Comparison of ENCODE assay signal across 1 cellular context in the genomic region with DNA sequence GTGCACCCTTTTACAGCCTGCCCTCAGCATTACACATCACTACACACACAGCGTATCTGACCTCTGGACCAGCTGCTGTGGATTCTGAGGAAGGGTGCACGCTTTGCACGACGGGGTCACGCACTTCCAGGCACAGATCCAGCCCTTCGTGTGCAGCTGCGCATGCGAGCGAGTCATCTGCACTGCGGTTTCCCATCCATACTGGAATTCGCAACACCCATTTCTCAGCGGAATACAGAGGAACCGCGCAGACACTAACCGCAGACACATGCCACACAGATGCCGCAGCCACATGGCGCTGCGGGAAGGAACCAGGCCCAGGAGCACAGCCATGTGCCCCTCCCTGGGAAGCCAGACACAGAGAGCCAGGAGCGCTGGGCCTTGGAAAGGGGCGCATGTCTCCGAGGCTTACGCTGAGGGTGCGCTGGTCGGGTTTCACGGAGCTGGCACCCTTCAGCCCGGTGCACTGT.
A peak's percentile ranks its signal among the peaks of the same experiment; 100 is the strongest.
TF ChIP-seq lines count a peak whose summit lies in the region.

No MANE protein-coding gene starts in this region.

TF ChIP-seq in HepG2, 621 proteins besides CTCF, POLR2A, EP300 and RAD21 (continued from another document and continues in another):
- TF ChIP-seq, protein P1, sequence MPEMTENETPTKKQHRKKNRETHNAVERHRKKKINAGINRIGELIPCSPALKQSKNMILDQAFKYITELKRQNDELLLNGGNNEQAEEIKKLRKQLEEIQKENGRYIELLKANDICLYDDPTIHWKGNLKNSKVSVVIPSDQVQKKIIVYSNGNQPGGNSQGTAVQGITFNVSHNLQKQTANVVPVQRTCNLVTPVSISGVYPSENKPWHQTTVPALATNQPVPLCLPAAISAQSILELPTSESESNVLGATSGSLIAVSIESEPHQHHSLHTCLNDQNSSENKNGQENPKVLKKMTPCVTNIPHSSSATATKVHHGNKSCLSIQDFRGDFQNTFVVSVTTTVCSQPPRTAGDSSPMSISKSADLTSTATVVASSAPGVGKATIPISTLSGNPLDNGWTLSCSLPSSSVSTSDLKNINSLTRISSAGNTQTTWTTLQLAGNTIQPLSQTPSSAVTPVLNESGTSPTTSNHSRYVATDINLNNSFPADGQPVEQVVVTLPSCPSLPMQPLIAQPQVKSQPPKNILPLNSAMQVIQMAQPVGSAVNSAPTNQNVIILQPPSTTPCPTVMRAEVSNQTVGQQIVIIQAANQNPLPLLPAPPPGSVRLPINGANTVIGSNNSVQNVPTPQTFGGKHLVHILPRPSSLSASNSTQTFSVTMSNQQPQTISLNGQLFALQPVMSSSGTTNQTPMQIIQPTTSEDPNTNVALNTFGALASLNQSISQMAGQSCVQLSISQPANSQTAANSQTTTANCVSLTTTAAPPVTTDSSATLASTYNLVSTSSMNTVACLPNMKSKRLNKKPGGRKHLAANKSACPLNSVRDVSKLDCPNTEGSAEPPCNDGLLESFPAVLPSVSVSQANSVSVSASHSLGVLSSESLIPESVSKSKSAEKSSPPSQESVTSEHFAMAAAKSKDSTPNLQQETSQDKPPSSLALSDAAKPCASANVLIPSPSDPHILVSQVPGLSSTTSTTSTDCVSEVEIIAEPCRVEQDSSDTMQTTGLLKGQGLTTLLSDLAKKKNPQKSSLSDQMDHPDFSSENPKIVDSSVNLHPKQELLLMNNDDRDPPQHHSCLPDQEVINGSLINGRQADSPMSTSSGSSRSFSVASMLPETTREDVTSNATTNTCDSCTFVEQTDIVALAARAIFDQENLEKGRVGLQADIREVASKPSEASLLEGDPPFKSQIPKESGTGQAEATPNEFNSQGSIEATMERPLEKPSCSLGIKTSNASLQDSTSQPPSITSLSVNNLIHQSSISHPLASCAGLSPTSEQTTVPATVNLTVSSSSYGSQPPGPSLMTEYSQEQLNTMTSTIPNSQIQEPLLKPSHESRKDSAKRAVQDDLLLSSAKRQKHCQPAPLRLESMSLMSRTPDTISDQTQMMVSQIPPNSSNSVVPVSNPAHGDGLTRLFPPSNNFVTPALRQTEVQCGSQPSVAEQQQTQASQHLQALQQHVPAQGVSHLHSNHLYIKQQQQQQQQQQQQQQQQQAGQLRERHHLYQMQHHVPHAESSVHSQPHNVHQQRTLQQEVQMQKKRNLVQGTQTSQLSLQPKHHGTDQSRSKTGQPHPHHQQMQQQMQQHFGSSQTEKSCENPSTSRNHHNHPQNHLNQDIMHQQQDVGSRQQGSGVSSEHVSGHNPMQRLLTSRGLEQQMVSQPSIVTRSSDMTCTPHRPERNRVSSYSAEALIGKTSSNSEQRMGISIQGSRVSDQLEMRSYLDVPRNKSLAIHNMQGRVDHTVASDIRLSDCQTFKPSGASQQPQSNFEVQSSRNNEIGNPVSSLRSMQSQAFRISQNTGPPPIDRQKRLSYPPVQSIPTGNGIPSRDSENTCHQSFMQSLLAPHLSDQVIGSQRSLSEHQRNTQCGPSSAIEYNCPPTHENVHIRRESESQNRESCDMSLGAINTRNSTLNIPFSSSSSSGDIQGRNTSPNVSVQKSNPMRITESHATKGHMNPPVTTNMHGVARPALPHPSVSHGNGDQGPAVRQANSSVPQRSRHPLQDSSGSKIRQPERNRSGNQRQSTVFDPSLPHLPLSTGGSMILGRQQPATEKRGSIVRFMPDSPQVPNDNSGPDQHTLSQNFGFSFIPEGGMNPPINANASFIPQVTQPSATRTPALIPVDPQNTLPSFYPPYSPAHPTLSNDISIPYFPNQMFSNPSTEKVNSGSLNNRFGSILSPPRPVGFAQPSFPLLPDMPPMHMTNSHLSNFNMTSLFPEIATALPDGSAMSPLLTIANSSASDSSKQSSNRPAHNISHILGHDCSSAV (CRISPR knock-in tag; IDR thresholded peaks at IDR 0.05; ENCODE audit: borderline replicate concordance), result no peak
- TF ChIP-seq ZNF234 (CRISPR knock-in tag; conservative IDR thresholded peaks at IDR 0.05) (no peak), TBX3 (IDR thresholded peaks at IDR 0.05; ENCODE audit: borderline replicate concordance) (no peak), NR2C2 (CRISPR knock-in tag; IDR thresholded peaks at IDR 0.05; ENCODE audit: borderline replicate concordance) (peak; percentile 69), ZNF567 (CRISPR knock-in tag; IDR thresholded peaks at IDR 0.05; ENCODE audit: borderline replicate concordance) (no peak), ZNF749 (CRISPR knock-in tag; IDR thresholded peaks at IDR 0.05; ENCODE audit: borderline replicate concordance) (no peak), TCF12 (IDR thresholded peaks at IDR 0.05) (no peak), TCF12 (CRISPR knock-in tag; IDR thresholded peaks at IDR 0.05) (no peak), ELF1 (CRISPR knock-in tag; IDR thresholded peaks at IDR 0.05) (no peak), ZNF850 (CRISPR knock-in tag; conservative IDR thresholded peaks at IDR 0.05) (no peak), MAZ (IDR thresholded peaks at IDR 0.05; ENCODE audit: borderline replicate concordance, low read depth, low read length) (no peak), MAZ (CRISPR knock-in tag; IDR thresholded peaks at IDR 0.05; ENCODE audit: low read depth) (no peak), ZNF572 (CRISPR knock-in tag; IDR thresholded peaks at IDR 0.05) (no peak), MED1 (CRISPR knock-in tag; IDR thresholded peaks at IDR 0.05) (0 out of 2 replicates have a peak, but pooled peaks have one; percentile 16), FLYWCH1 (CRISPR knock-in tag; IDR thresholded peaks at IDR 0.05) (no peak), ZMYM2 (CRISPR knock-in tag; IDR thresholded peaks at IDR 0.05) (no peak), HDAC1 (CRISPR knock-in tag; IDR thresholded peaks at IDR 0.05) (0 out of 2 replicates have a peak, but pooled peaks have one; percentile 47), SETDB1 (CRISPR knock-in tag; IDR thresholded peaks at IDR 0.05; ENCODE audit: borderline replicate concordance) (no peak), ZSCAN9 (CRISPR knock-in tag; IDR thresholded peaks at IDR 0.05; ENCODE audit: borderline replicate concordance) (no peak), GFI1 (CRISPR knock-in tag; IDR thresholded peaks at IDR 0.05; ENCODE audit: borderline replicate concordance) (no peak), IRF2 (CRISPR knock-in tag; IDR thresholded peaks at IDR 0.05) (no peak), AKAP8 (CRISPR knock-in tag; IDR thresholded peaks at IDR 0.05) (no peak), MYNN (CRISPR knock-in tag; IDR thresholded peaks at IDR 0.05; ENCODE audit: low read depth) (no peak), FOXK1 (CRISPR knock-in tag; IDR thresholded peaks at IDR 0.05; ENCODE audit: borderline replicate concordance, low read depth) (peak; percentile 10; the same call in 1 of the 2 replicates), MAFG (CRISPR knock-in tag; IDR thresholded peaks at IDR 0.05) (no peak), ZNF782 (CRISPR knock-in tag; IDR thresholded peaks at IDR 0.05; ENCODE audit: borderline replicate concordance) (0 out of 2 replicates have a peak, but pooled peaks have one; percentile 26), TMF1 (CRISPR knock-in tag; IDR thresholded peaks at IDR 0.05; ENCODE audit: low read depth) (no peak), ZNF792 (CRISPR knock-in tag; IDR thresholded peaks at IDR 0.05) (no peak), ZKSCAN5 (CRISPR knock-in tag; IDR thresholded peaks at IDR 0.05) (no peak), NFKB2 (CRISPR knock-in tag; IDR thresholded peaks at IDR 0.05; ENCODE audit: borderline replicate concordance) (no peak)
- TF ChIP-seq, protein P2, sequence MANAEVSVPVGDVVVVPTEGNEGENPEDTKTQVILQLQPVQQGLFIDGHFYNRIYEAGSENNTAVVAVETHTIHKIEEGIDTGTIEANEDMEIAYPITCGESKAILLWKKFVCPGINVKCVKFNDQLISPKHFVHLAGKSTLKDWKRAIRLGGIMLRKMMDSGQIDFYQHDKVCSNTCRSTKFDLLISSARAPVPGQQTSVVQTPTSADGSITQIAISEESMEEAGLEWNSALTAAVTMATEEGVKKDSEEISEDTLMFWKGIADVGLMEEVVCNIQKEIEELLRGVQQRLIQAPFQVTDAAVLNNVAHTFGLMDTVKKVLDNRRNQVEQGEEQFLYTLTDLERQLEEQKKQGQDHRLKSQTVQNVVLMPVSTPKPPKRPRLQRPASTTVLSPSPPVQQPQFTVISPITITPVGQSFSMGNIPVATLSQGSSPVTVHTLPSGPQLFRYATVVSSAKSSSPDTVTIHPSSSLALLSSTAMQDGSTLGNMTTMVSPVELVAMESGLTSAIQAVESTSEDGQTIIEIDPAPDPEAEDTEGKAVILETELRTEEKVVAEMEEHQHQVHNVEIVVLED (CRISPR knock-in tag; IDR thresholded peaks at IDR 0.05; ENCODE audit: borderline replicate concordance), result 0 out of 2 replicates have a peak, but pooled peaks have one; percentile 20
- TF ChIP-seq, protein P3, sequence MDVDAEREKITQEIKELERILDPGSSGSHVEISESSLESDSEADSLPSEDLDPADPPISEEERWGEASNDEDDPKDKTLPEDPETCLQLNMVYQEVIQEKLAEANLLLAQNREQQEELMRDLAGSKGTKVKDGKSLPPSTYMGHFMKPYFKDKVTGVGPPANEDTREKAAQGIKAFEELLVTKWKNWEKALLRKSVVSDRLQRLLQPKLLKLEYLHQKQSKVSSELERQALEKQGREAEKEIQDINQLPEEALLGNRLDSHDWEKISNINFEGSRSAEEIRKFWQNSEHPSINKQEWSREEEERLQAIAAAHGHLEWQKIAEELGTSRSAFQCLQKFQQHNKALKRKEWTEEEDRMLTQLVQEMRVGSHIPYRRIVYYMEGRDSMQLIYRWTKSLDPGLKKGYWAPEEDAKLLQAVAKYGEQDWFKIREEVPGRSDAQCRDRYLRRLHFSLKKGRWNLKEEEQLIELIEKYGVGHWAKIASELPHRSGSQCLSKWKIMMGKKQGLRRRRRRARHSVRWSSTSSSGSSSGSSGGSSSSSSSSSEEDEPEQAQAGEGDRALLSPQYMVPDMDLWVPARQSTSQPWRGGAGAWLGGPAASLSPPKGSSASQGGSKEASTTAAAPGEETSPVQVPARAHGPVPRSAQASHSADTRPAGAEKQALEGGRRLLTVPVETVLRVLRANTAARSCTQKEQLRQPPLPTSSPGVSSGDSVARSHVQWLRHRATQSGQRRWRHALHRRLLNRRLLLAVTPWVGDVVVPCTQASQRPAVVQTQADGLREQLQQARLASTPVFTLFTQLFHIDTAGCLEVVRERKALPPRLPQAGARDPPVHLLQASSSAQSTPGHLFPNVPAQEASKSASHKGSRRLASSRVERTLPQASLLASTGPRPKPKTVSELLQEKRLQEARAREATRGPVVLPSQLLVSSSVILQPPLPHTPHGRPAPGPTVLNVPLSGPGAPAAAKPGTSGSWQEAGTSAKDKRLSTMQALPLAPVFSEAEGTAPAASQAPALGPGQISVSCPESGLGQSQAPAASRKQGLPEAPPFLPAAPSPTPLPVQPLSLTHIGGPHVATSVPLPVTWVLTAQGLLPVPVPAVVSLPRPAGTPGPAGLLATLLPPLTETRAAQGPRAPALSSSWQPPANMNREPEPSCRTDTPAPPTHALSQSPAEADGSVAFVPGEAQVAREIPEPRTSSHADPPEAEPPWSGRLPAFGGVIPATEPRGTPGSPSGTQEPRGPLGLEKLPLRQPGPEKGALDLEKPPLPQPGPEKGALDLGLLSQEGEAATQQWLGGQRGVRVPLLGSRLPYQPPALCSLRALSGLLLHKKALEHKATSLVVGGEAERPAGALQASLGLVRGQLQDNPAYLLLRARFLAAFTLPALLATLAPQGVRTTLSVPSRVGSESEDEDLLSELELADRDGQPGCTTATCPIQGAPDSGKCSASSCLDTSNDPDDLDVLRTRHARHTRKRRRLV (CRISPR knock-in tag; IDR thresholded peaks at IDR 0.05), result no peak
- TF ChIP-seq, protein P4, sequence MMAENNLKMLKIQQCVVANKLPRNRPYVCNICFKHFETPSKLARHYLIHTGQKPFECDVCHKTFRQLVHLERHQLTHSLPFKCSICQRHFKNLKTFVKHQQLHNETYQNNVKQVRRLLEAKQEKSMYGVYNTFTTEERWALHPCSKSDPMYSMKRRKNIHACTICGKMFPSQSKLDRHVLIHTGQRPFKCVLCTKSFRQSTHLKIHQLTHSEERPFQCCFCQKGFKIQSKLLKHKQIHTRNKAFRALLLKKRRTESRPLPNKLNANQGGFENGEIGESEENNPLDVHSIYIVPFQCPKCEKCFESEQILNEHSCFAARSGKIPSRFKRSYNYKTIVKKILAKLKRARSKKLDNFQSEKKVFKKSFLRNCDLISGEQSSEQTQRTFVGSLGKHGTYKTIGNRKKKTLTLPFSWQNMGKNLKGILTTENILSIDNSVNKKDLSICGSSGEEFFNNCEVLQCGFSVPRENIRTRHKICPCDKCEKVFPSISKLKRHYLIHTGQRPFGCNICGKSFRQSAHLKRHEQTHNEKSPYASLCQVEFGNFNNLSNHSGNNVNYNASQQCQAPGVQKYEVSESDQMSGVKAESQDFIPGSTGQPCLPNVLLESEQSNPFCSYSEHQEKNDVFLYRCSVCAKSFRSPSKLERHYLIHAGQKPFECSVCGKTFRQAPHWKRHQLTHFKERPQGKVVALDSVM (CRISPR knock-in tag; IDR thresholded peaks at IDR 0.05), result no peak
- TF ChIP-seq, protein P5, sequence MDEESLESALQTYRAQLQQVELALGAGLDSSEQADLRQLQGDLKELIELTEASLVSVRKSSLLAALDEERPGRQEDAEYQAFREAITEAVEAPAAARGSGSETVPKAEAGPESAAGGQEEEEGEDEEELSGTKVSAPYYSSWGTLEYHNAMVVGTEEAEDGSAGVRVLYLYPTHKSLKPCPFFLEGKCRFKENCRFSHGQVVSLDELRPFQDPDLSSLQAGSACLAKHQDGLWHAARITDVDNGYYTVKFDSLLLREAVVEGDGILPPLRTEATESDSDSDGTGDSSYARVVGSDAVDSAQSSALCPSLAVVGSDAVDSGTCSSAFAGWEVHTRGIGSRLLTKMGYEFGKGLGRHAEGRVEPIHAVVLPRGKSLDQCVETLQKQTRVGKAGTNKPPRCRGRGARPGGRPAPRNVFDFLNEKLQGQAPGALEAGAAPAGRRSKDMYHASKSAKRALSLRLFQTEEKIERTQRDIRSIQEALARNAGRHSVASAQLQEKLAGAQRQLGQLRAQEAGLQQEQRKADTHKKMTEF (CRISPR knock-in tag; IDR thresholded peaks at IDR 0.05), result no peak
